23 cellular contexts compared by ENCODE assay signal in genomic region chr1:199096601-199097000, GRCh38.
A peak's percentile ranks its signal among the peaks of the same experiment; 100 is the strongest.
DNase-seq lines count a peak whose midpoint lies in the region; ATAC-seq and TF ChIP-seq lines count a peak whose summit lies in the region.
"Had no signal": no experiment of that assay in that cellular context is flagged by ENCODE, and none has a peak within 500 bp of the region (broad histone marks: within the 10 kb centered on the region; RNA-seq: fewer than 3 reads in every experiment).

No MANE protein-coding gene starts in this region.

- TF ChIP-seq CTCF in esophagus muscularis mucosa (IDR thresholded peaks at IDR 0.05): no peak
- TF ChIP-seq CTCF in smooth muscle cell (IDR thresholded peaks at IDR 0.05; ENCODE audit: borderline replicate concordance, insufficient read depth, poor library complexity, severe bottlenecking): no peak

- H3K9ac ChIP-seq in smooth muscle cell (ENCODE audit: low read depth): no peak overlapping the region

- no peak for TF ChIP-seq EP300 in esophagus muscularis mucosa (IDR thresholded peaks at IDR 0.05)

- no peaks in the 10 kb centered on the region for H3K79me2 ChIP-seq in smooth muscle cell (ENCODE audit: low read depth)

- no peak for TF ChIP-seq POLR2A in esophagus muscularis mucosa (IDR thresholded peaks at IDR 0.05; ENCODE audit: low read depth)

- H3K9me3 ChIP-seq in esophagus muscularis mucosa (no peaks in the 10 kb centered on the region), smooth muscle cell (replicated peaks; ENCODE audit: low read depth) (no peaks in the 10 kb centered on the region)
- H3K9me3 ChIP-seq: Caco-2, SJSA1 had no signal

- peak; percentile 30 for DNase-seq in DMS53 (lab: John Stamatoyannopoulos, UW)
- no peak for DNase-seq in DMS53 treated with DMSO at 0.1 percent for 48 hours (lab: John Stamatoyannopoulos, UW; ENCODE audit: unreplicated experiment)
- DNase-seq in NCI-H510A treated with DMSO at 0.1 percent for 48 hours (lab: John Stamatoyannopoulos, UW): peak; percentile 11
- DNase-seq in esophagus muscularis mucosa (ENCODE audit: extremely low spot score): peak; percentile 70
- no peak for DNase-seq in smooth muscle cell (lab: John Stamatoyannopoulos, UW; ENCODE audit: unreplicated experiment)
- DNase-seq: Caco-2; CD8-positive, alpha-beta T cell; Kasumi-1; NCI-H1092 treated with DMSO at 0.1 percent for 48 hours; NCI-H1436; NCI-H187; NCI-H2081 treated with DMSO at 0.1 percent for 48 hours; NCI-H526; Right ventricle myocardium superior; RPMI8226 had no signal

- H3K4me1 ChIP-seq in esophagus muscularis mucosa (no peaks in the 10 kb centered on the region), smooth muscle cell (ENCODE audit: low read depth) (no peaks in the 10 kb centered on the region)
- H3K4me1 ChIP-seq: Caco-2, SJSA1 had no signal

- H3K27me3 ChIP-seq in esophagus muscularis mucosa: no peaks in the 10 kb centered on the region
- H3K27me3 ChIP-seq in smooth muscle cell (ENCODE audit: low read depth): no peaks in the 10 kb centered on the region
- H3K27me3 ChIP-seq: SJSA1 had no signal

- H3K4me2 ChIP-seq in smooth muscle cell: no peak overlapping the region

- H4K20me1 ChIP-seq in smooth muscle cell (ENCODE audit: low read depth): no peaks in the 10 kb centered on the region

- H3K4me3 ChIP-seq in esophagus muscularis mucosa (no peak overlapping the region), smooth muscle cell (no peak overlapping the region)
- H3K4me3 ChIP-seq: K562, SJSA1 had no signal

- H2AFZ ChIP-seq in smooth muscle cell (ENCODE audit: low read depth): peak overlapping the region; percentile 24

- H3K27ac ChIP-seq in esophagus muscularis mucosa (replicated peaks in 1 of 4): no peak overlapping the region
- H3K27ac ChIP-seq in smooth muscle cell (ENCODE audit: low read depth): no peak overlapping the region
- H3K27ac ChIP-seq: 22Rv1, C4-2B, SJSA1 had no signal

- 96% methylated on average over 5 of the region's 5 CpGs for WGBS in esophagus muscularis mucosa
- WGBS in smooth muscle cell (ENCODE audit: low lambda C conversion rate): 65% methylated on average over 5 of the region's 5 CpGs

- H3F3A ChIP-seq in smooth muscle cell (ENCODE audit: low read depth): no peaks in the 10 kb centered on the region

- H3K36me3 ChIP-seq in esophagus muscularis mucosa (no peaks in the 10 kb centered on the region), smooth muscle cell (ENCODE audit: low read depth) (no peaks in the 10 kb centered on the region)
- H3K36me3 ChIP-seq: SJSA1 had no signal

- ATAC-seq in GM18868 (IDR thresholded peaks at IDR 0.05; ENCODE audit: unreplicated experiment) (no peak), HG02763 (IDR thresholded peaks at IDR 0.05; ENCODE audit: unreplicated experiment) (no peak), HG03045 (IDR thresholded peaks at IDR 0.05; ENCODE audit: unreplicated experiment) (no peak)
- ATAC-seq: CD8-positive, alpha-beta T cell; HCT116; K562 had no signal

- intact Hi-C loops in esophagus muscularis mucosa (cut with DNase I): no loop called here

Comparison
In these comparisons a context has a peak if more than half of its experiments do, and no peak if none do; other contexts are left out.
1. DNase-seq: peak in DMS53 (single experiment), NCI-H510A treated with DMSO at 0.1 percent for 48 hours (single experiment) and esophagus muscularis mucosa (single experiment); none in DMS53 treated with DMSO at 0.1 percent for 48 hours (single experiment) and smooth muscle cell (single experiment).